Comparison of ENCODE assay signal across 23 cellular contexts in genomic region chr21:42544544-42544943, GRCh38. TPM values are rescaled to one million over a fixed set of nuclear protein-coding genes. Genes with fewer than 3 reads are reported as not detected.
"Had no signal": no experiment of that assay in that cellular context is flagged by ENCODE, and none has a peak within 500 bp of the region (broad histone marks: within the 10 kb centered on the region; RNA-seq: fewer than 3 reads in every experiment).

No MANE protein-coding gene starts in this region.

- H3K4me3 Mint-ChIP-seq: activated naive CD8-positive, alpha-beta T cell; type B pancreatic cell had no signal

- H3K27ac ChIP-seq: body of pancreas, foreskin keratinocyte, left lung, psoas muscle had no signal

- H3K27ac Mint-ChIP-seq: activated naive CD8-positive, alpha-beta T cell; type B pancreatic cell had no signal

- DNase-seq: activated CD8-positive, alpha-beta memory T cell treated with anti-CD3 and anti-CD28 coated beads for 24 hours; activated CD8-positive, alpha-beta memory T cell treated with anti-CD3 and anti-CD28 coated beads, Interleukin-2, amount 50 U/mL, for 48 hours; activated gamma-delta T cell; activated T-cell treated with anti-CD3 and anti-CD28 coated beads, Interleukin-2, amount 50 U/mL, for 48 hours; amygdala; body of pancreas; dermis blood vessel endothelial cell; effector memory CD4-positive, alpha-beta T cell; foreskin keratinocyte; kidney; mammary epithelial cell; psoas muscle; right cardiac atrium; stimulated activated CD4-positive, alpha-beta T cell treated with anti-CD3 and anti-CD28 coated beads, Interleukin-4, amount 100 ng/mL, for 1 hour; stomach had no signal

- H3K27me3 Mint-ChIP-seq: activated naive CD8-positive, alpha-beta T cell; type B pancreatic cell had no signal

- H3K9me3 ChIP-seq: body of pancreas, left lung, psoas muscle, stomach had no signal

- H3K9me3 Mint-ChIP-seq: type B pancreatic cell had no signal

- H3K27me3 ChIP-seq: body of pancreas, foreskin keratinocyte, left lung, stomach had no signal

- H3K4me3 ChIP-seq: body of pancreas, left lung, psoas muscle, smooth muscle cell, stomach had no signal

- H3K4me2 ChIP-seq: smooth muscle cell had no signal

- H3K4me1 ChIP-seq: body of pancreas, foreskin keratinocyte, left lung, psoas muscle had no signal

- ATAC-seq: activated CD4-positive, CD25-positive, alpha-beta regulatory T cell treated with anti-CD3 and anti-CD28 coated beads, Interleukin-2, amount 50 U/mL, for 24 hours; body of pancreas; foreskin keratinocyte; left lung; psoas muscle; right cardiac atrium had no signal

RNA-seq across cellular contexts. Expression of gene RSPH1, which starts 48.5 kb away (rescaled TPM):
- total RNA-seq: cardiac septum, dermis blood vessel endothelial cell, fibroblast of lung, osteoblast, right cardiac atrium, smooth muscle cell had no signal
- polyA plus RNA-seq: fibroblast of lung, right cardiac atrium had no signal
